ENCODE assay signal across 33 cellular contexts in the genomic region with DNA sequence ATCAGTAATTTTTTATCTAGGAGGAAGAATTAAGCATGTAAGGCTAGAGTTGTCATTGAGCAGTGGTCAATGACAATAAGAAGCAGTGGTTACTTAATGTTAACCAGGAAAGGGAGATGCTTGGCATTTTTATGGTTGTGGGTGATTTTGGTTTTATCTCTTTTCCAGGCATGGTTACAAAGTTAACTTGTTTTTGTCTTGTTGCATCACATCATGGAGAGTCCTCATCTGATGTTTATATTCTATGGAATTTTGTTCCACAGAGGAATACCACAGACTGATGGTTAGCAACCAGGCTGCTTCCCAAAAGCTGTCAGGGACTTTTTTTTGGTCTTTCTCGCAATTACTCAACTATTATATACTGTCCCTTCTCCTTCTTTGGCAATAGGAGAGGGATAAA. TPM values are rescaled to one million over a fixed set of nuclear protein-coding genes. Genes with fewer than 3 reads are reported as not detected.
"Had no signal": no experiment of that assay in that cellular context is flagged by ENCODE, and none has a peak within 500 bp of the region (broad histone marks: within the 10 kb centered on the region; RNA-seq: fewer than 3 reads in every experiment).

No MANE protein-coding gene starts in this region.

- H3K4me3 ChIP-seq: PC-9 had no signal

- H3K27me3 Mint-ChIP-seq: activated naive CD8-positive, alpha-beta T cell treated with anti-CD3 and anti-CD28 coated beads, Interleukin-2, amount 10 ng/mL, durations not matched to agents 7 days and 5 days; IgD-negative memory B cell had no signal

- ATAC-seq: activated CD8-positive, alpha-beta T cell treated with anti-CD3 and anti-CD28 coated beads, Interleukin-2, amount 10 ng/mL, durations not matched to agents 7 days and 5 days had no signal

- DNase-seq: activated CD4-positive, alpha-beta T cell treated with anti-CD3 and anti-CD28 coated beads, Interleukin-2, amount 10 ng/mL, durations not matched to agents 7 days and 5 days; activated CD4-positive, alpha-beta T cell treated with anti-CD3 and anti-CD28 coated beads, Interleukin-2, amount 50 U/mL, for 48 hours; activated CD8-positive, alpha-beta T cell treated with anti-CD3 and anti-CD28 coated beads, Interleukin-2, amount 10 ng/mL, durations not matched to agents 7 days and 5 days; activated gamma-delta T cell; activated naive CD4-positive, alpha-beta T cell treated with Interleukin-2 at 50 U/mL for 16 hours; activated naive CD8-positive, alpha-beta T cell treated with anti-CD3 and anti-CD28 coated beads, Interleukin-2, amount 10 ng/mL, durations not matched to agents 7 days and 5 days; activated T-cell treated with anti-CD3 and anti-CD28 coated beads, Interleukin-2, amount 50 U/mL, for 24 hours; Karpas-422; KBM-7; MM.1S; MV-4-11; NCI-H1092; NCI-H1436 treated with DMSO at 0.1 percent for 48 hours; NCI-H1694 treated with DMSO at 0.1 percent for 48 hours; NCI-H2029 treated with DMSO at 0.1 percent for 48 hours; NCI-H2107; NCI-H2171; NCI-H510A; NCI-H526; NCI-H748 treated with DMSO at 0.1 percent for 48 hours; NK-92 treated with Interleukin-12 subunit alpha and Interleukin-12 subunit beta, amount 100 ng/mL, for 24 hours; PC-9; Right ventricle myocardium superior; SW 1271 had no signal

- H3K4me2 ChIP-seq: PC-9 had no signal

- FAIRE-seq: TTC549 had no signal

- H3K27ac ChIP-seq: PC-9 had no signal

- H3K4me3 Mint-ChIP-seq: activated CD4-positive, alpha-beta T cell treated with anti-CD3 and anti-CD28 coated beads, Interleukin-2, amount 10 ng/mL, durations not matched to agents 7 days and 5 days; activated CD8-positive, alpha-beta T cell treated with anti-CD3 and anti-CD28 coated beads, Interleukin-2, amount 10 ng/mL, durations not matched to agents 7 days and 5 days; activated naive CD4-positive, alpha-beta T cell treated with anti-CD3 and anti-CD28 coated beads, Interleukin-2, amount 50 U/mL, for 24 hours; activated naive CD8-positive, alpha-beta T cell treated with anti-CD3 and anti-CD28 coated beads, Interleukin-2, amount 10 ng/mL, durations not matched to agents 7 days and 5 days; activated T-cell treated with anti-CD3 and anti-CD28 coated beads, Interleukin-2, amount 50 U/mL, for 24 hours; IgD-negative memory B cell had no signal

- H2AFZ ChIP-seq: PC-9 had no signal

- H3K9me3 Mint-ChIP-seq: activated CD4-positive, alpha-beta T cell treated with anti-CD3 and anti-CD28 coated beads, Interleukin-2, amount 10 ng/mL, durations not matched to agents 7 days and 5 days; activated naive CD4-positive, alpha-beta T cell treated with anti-CD3 and anti-CD28 coated beads, Interleukin-2, amount 50 U/mL, for 24 hours; activated naive CD8-positive, alpha-beta T cell treated with anti-CD3 and anti-CD28 coated beads, Interleukin-2, amount 10 ng/mL, durations not matched to agents 7 days and 5 days; activated T-cell treated with anti-CD3 and anti-CD28 coated beads, Interleukin-2, amount 50 U/mL, for 24 hours; activated T-helper 2 cell treated with anti-CD3 and anti-CD28 coated beads, Interferon-gamma antibody, Interleukin-2, Interleukin-4, amounts not matched to agents 10 μg/mL and 5 μg/mL and 100 μg/mL, durations not matched to agents 14 hours and 24 hours and 36 hours had no signal

- H3K4me1 Mint-ChIP-seq: activated CD4-positive, alpha-beta T cell treated with anti-CD3 and anti-CD28 coated beads, Interleukin-2, amount 10 ng/mL, durations not matched to agents 7 days and 5 days; activated naive CD4-positive, alpha-beta T cell treated with anti-CD3 and anti-CD28 coated beads, Interleukin-2, amount 50 U/mL, for 24 hours; activated naive CD8-positive, alpha-beta T cell treated with anti-CD3 and anti-CD28 coated beads, Interleukin-2, amount 10 ng/mL, durations not matched to agents 7 days and 5 days had no signal

- H3K36me3 Mint-ChIP-seq: activated naive CD4-positive, alpha-beta T cell treated with anti-CD3 and anti-CD28 coated beads, Interleukin-2, amount 50 U/mL, for 24 hours; activated naive CD8-positive, alpha-beta T cell treated with anti-CD3 and anti-CD28 coated beads, Interleukin-2, amount 10 ng/mL, durations not matched to agents 7 days and 5 days had no signal

- H3K27ac Mint-ChIP-seq: activated CD4-positive, alpha-beta T cell treated with anti-CD3 and anti-CD28 coated beads, Interleukin-2, amount 10 ng/mL, durations not matched to agents 7 days and 5 days; activated CD8-positive, alpha-beta T cell treated with anti-CD3 and anti-CD28 coated beads, Interleukin-2, amount 10 ng/mL, durations not matched to agents 7 days and 5 days; activated naive CD4-positive, alpha-beta T cell treated with anti-CD3 and anti-CD28 coated beads, Interleukin-2, amount 50 U/mL, for 24 hours; activated naive CD8-positive, alpha-beta T cell treated with anti-CD3 and anti-CD28 coated beads, Interleukin-2, amount 10 ng/mL, durations not matched to agents 7 days and 5 days; activated T-cell treated with anti-CD3 and anti-CD28 coated beads, Interleukin-2, amount 50 U/mL, for 24 hours; activated T-helper 2 cell treated with anti-CD3 and anti-CD28 coated beads, Interferon-gamma antibody, Interleukin-2, Interleukin-4, amounts not matched to agents 10 μg/mL and 5 μg/mL and 100 μg/mL, durations not matched to agents 14 hours and 24 hours and 36 hours; IgD-negative memory B cell had no signal

RNA-seq across cellular contexts. Expression of a gene that starts 32.7 kb away (rescaled TPM):
- total RNA-seq: activated CD4-positive, alpha-beta T cell treated with anti-CD3 and anti-CD28 coated beads, Interleukin-2, amount 10 ng/mL, durations not matched to agents 7 days and 5 days; activated CD8-positive, alpha-beta T cell treated with anti-CD3 and anti-CD28 coated beads, Interleukin-2, amount 10 ng/mL, durations not matched to agents 7 days and 5 days; activated naive CD8-positive, alpha-beta T cell treated with anti-CD3 and anti-CD28 coated beads, Interleukin-2, amount 10 ng/mL, durations not matched to agents 7 days and 5 days; activated T-helper 2 cell treated with anti-CD3 and anti-CD28 coated beads, Interferon-gamma antibody, Interleukin-2, Interleukin-4, amounts not matched to agents 10 μg/mL and 5 μg/mL and 100 μg/mL, durations not matched to agents 14 hours and 24 hours and 36 hours; cardiac septum; OCI-LY7; PC-9; Right ventricle myocardium superior; T-helper 1 cell treated with Interleukin-12 subunit alpha and Interleukin-12 subunit beta and Interleukin-4 antibody, amounts not matched to agents 30 ng/mL and 1 ng/mL, for 36 hours; T-helper 2 cell treated with Interferon-gamma antibody and Interleukin-4, amounts not matched to agents 100 ng/mL and 5 ng/mL, for 36 hours had no signal
- polyA plus RNA-seq: adipose tissue, IgD-negative memory B cell had no signal
